In genomic region chr2:12918841-12919445, GRCh38 we compare ENCODE assay signal across 14 cellular contexts.
DNase-seq lines count a peak whose midpoint lies in the region; ATAC-seq and TF ChIP-seq lines count a peak whose summit lies in the region.
"Had no signal": no experiment of that assay in that cellular context is flagged by ENCODE, and none has a peak within 500 bp of the region (broad histone marks: within the 10 kb centered on the region; RNA-seq: fewer than 3 reads in every experiment).

No MANE protein-coding gene starts in this region.

- H3K4me3 ChIP-seq in AG09309 (ENCODE audit: control insufficient read depth, low read depth, low read length) (no peak overlapping the region), adipocyte (ENCODE audit: low read length) (peak overlapping the region; percentile 44)

- peak overlapping the region; percentile 79 for H3K9ac ChIP-seq in adipocyte (ENCODE audit: low read length)

- H3K27me3 Mint-ChIP-seq in progenitor cell of endocrine pancreas: peaks cover 5% of the 10 kb centered on the region
- peaks cover 4% of the 10 kb centered on the region for H3K27me3 Mint-ChIP-seq in CD4-positive, alpha-beta T cell

- TF ChIP-seq CTCF in AG09309 (IDR thresholded peaks at IDR 0.05; ENCODE audit: control insufficient read depth, insufficient read depth, low read depth, low read length, missing control alignments) (no peak), progenitor cell of endocrine pancreas (IDR thresholded peaks at IDR 0.05; ENCODE audit: unreplicated experiment) (no peak)
- TF ChIP-seq CTCF in CD4-positive, alpha-beta T cell (IDR thresholded peaks at IDR 0.05): no peak

- no peaks in the 10 kb centered on the region for H3K9me3 Mint-ChIP-seq in progenitor cell of endocrine pancreas (ENCODE audit: low read depth)
- H3K9me3 Mint-ChIP-seq in CD4-positive, alpha-beta T cell: no peaks in the 10 kb centered on the region
- H3K9me3 Mint-ChIP-seq: dendritic cell treated with granulocyte-macrophage colony-stimulating factor and Interleukin-4, amounts not matched to agents 40 ng/mL and 50 ng/mL, for 4 days had no signal

- no peaks in the 10 kb centered on the region for H3K36me3 Mint-ChIP-seq in progenitor cell of endocrine pancreas (ENCODE audit: insufficient read depth)
- no peaks in the 10 kb centered on the region for H3K36me3 Mint-ChIP-seq in CD4-positive, alpha-beta T cell (ENCODE audit: low read depth)

- no peaks in the 10 kb centered on the region for H3K9me3 ChIP-seq in adipocyte (ENCODE audit: control insufficient read depth, low read length)
- H3K9me3 ChIP-seq in CD4-positive, alpha-beta T cell (ENCODE audit: control insufficient read depth, low read length): no peaks in the 10 kb centered on the region

- CTCF ChIA-PET in CD4-positive, alpha-beta T cell (lab: Charles Lee): interaction anchor here (2.8 kb wide), 1 partner anchor 12 kb away, joined by 9 read pairs; no protein-coding TSS in a partner anchor

- intact Hi-C loops in CD4-positive, alpha-beta T cell (cut with DNase I, micrococcal nuclease): no loop called here

- POLR2A ChIA-PET in CD4-positive, alpha-beta T cell (lab: Charles Lee): no interaction called here

- peaks cover 48% of the 10 kb centered on the region for H3K4me1 ChIP-seq in adipocyte (ENCODE audit: control insufficient read depth, insufficient read depth, low read length)

- H3K27ac ChIP-seq in CD4-positive, alpha-beta T cell (ENCODE audit: low read depth, low read length): no peak overlapping the region
- H3K27ac ChIP-seq: C4-2B, HL-60 had no signal

- H3K27me3 ChIP-seq in adipocyte (replicated peaks; ENCODE audit: control insufficient read depth, insufficient read depth, low read length): no peaks in the 10 kb centered on the region
- H3K27me3 ChIP-seq in CD4-positive, alpha-beta T cell (ENCODE audit: control insufficient read depth, insufficient read depth, low read length): no peaks in the 10 kb centered on the region

- no peak overlapping the region for H3K4me3 Mint-ChIP-seq in progenitor cell of endocrine pancreas (ENCODE audit: low read depth)
- H3K4me3 Mint-ChIP-seq in CD4-positive, alpha-beta T cell: no peak overlapping the region
- H3K4me3 Mint-ChIP-seq: dendritic cell treated with granulocyte-macrophage colony-stimulating factor and Interleukin-4, amounts not matched to agents 40 ng/mL and 50 ng/mL, for 4 days had no signal

- H3K4me1 Mint-ChIP-seq in progenitor cell of endocrine pancreas (ENCODE audit: low read depth): peaks cover 12% of the 10 kb centered on the region
- no peaks in the 10 kb centered on the region for H3K4me1 Mint-ChIP-seq in CD4-positive, alpha-beta T cell (ENCODE audit: low read depth)

- DNase-seq in AG09309 (ENCODE audit: low read depth): peak; percentile 98
- DNase-seq in adipocyte (ENCODE audit: low read depth): peak; percentile 86
- DNase-seq in globus pallidus (ENCODE audit: low spot score): peak; percentile 23
- no peak for DNase-seq in progenitor cell of endocrine pancreas (ENCODE audit: low spot score, unreplicated experiment)
- DNase-seq in CD4-positive, alpha-beta T cell: no peak
- DNase-seq in NCI-H1694 treated with DMSO at 0.1 percent for 48 hours (lab: John Stamatoyannopoulos, UW): no peak
- DNase-seq: NCI-H187; SHP77; stimulated activated CD4-positive, alpha-beta T cell treated with anti-CD3 and anti-CD28 coated beads, Interleukin-4, amount 100 ng/mL, for 24 hours had no signal

- H3K36me3 ChIP-seq in adipocyte (ENCODE audit: control insufficient read depth, insufficient read depth, low read length, severe bottlenecking): no peaks in the 10 kb centered on the region

- ATAC-seq in GM21381 (IDR thresholded peaks at IDR 0.05; ENCODE audit: unreplicated experiment): no peak
- ATAC-seq in CD4-positive, alpha-beta T cell (ENCODE audit: poor library complexity): no peak
- ATAC-seq in GM21526 (IDR thresholded peaks at IDR 0.05; ENCODE audit: low FRiP score, unreplicated experiment): no peak

- peak overlapping the region; percentile 43 for H3K27ac Mint-ChIP-seq in progenitor cell of endocrine pancreas
- H3K27ac Mint-ChIP-seq in CD4-positive, alpha-beta T cell: no peak overlapping the region
- H3K27ac Mint-ChIP-seq: dendritic cell treated with granulocyte-macrophage colony-stimulating factor and Interleukin-4, amounts not matched to agents 40 ng/mL and 50 ng/mL, for 4 days had no signal

Comparison
In these comparisons a context has a peak if more than half of its experiments do, and no peak if none do; other contexts are left out.
1. DNase-seq: peak in AG09309 (single experiment), adipocyte (single experiment) and globus pallidus (single experiment); none in progenitor cell of endocrine pancreas (single experiment), CD4-positive, alpha-beta T cell (0 of 10) and NCI-H1694 treated with DMSO at 0.1 percent for 48 hours (single experiment).